Comparison of ENCODE assay signal across 1 cellular context in genomic region chr12:29738416-29738815, GRCh38.
TF ChIP-seq lines count a peak whose summit lies in the region.

No MANE protein-coding gene starts in this region.

TF ChIP-seq in IMR-90, 13 proteins besides CTCF, POLR2A, EP300 and RAD21:
- TF ChIP-seq MAFK (IDR thresholded peaks at IDR 0.05; ENCODE audit: low read depth, low read length), result no peak
- no peak for TF ChIP-seq MAZ (IDR thresholded peaks at IDR 0.05; ENCODE audit: borderline replicate concordance, low read depth, low read length)
- no peak for TF ChIP-seq NFE2L2 (IDR thresholded peaks at IDR 0.05; ENCODE audit: low read depth, low read length)
- TF ChIP-seq MXI1 (IDR thresholded peaks at IDR 0.05; ENCODE audit: borderline replicate concordance, low read depth, low read length), result no peak
- no peak for TF ChIP-seq BHLHE40 (IDR thresholded peaks at IDR 0.05; ENCODE audit: low read depth, low read length)
- TF ChIP-seq RCOR1 (IDR thresholded peaks at IDR 0.05; ENCODE audit: insufficient replicate concordance, low read length), result no peak
- no peak for TF ChIP-seq SMC3 (IDR thresholded peaks at IDR 0.05; ENCODE audit: low read depth, low read length)
- TF ChIP-seq CHD1 (IDR thresholded peaks at IDR 0.05; ENCODE audit: low read depth, low read length), result no peak
- no peak for TF ChIP-seq RFX5 (IDR thresholded peaks at IDR 0.05; ENCODE audit: low read depth, low read length)
- TF ChIP-seq FOS (IDR thresholded peaks at IDR 0.05; ENCODE audit: low read depth, low read length), result no peak
- TF ChIP-seq ELK1 (IDR thresholded peaks at IDR 0.05; ENCODE audit: borderline replicate concordance, low read depth, low read length), result no peak
- no peak for TF ChIP-seq CEBPB (IDR thresholded peaks at IDR 0.05; ENCODE audit: low read depth, low read length)
- TF ChIP-seq USF2 (IDR thresholded peaks at IDR 0.05; ENCODE audit: low read depth, low read length), result no peak
